28 cellular contexts compared by ENCODE assay signal in genomic region chr15:52980446-52980845, GRCh38.
"Had no signal": no experiment of that assay in that cellular context is flagged by ENCODE, and none has a peak within 500 bp of the region (broad histone marks: within the 10 kb centered on the region; RNA-seq: fewer than 3 reads in every experiment).

No MANE protein-coding gene starts in this region.

- H3K4me1 ChIP-seq: left ventricle myocardium inferior, neural progenitor cell, parathyroid adenoma, psoas muscle, right atrium auricular region, thyroid gland, transverse colon, upper lobe of right lung had no signal

- H3K9me3 Mint-ChIP-seq: mesothelial cell of epicardium; nephron progenitor cell; neural progenitor cell; stimulated activated memory B cell treated with anti-CD40 and anti-IgM and Interleukin-4, amounts not matched to agents 10 μg/mL and 1 μg/mL and 100 μg/mL, for 72 hours; stimulated activated naive CD8-positive, alpha-beta T cell treated with anti-CD3 and anti-CD28 coated beads, Interleukin-15, amount 100 ng/mL, for 72 hours had no signal

- DNase-seq: islet precursor cell; left ventricle myocardium inferior; mesendoderm; naive B cell; natural killer cell; nephron progenitor cell; occipital lobe; psoas muscle; right lobe of liver; stimulated activated CD4-positive, alpha-beta T cell treated with anti-CD3 and anti-CD28 coated beads, Interleukin-1b, Interleukin-23, amount 100 ng/mL, for 48 hours; stimulated activated CD4-positive, alpha-beta T cell treated with anti-CD3 and anti-CD28 coated beads, Interleukin-2, amount 100 ng/mL, for 48 hours; stimulated activated CD4-positive, alpha-beta T cell treated with anti-CD3 and anti-CD28 coated beads, Interleukin-4, amount 100 ng/mL, for 4 hours; stimulated activated CD8-positive, alpha-beta memory T cell treated with anti-CD3 and anti-CD28 coated beads, Interleukin-4, amount 100 ng/mL, for 48 hours; stimulated activated naive CD4-positive, alpha-beta T cell treated with Interleukin-2 at 50 U/mL for 16 hours; stimulated activated naive CD8-positive, alpha-beta T cell treated with anti-CD3 and anti-CD28 coated beads, Interleukin-15, amount 100 ng/mL, for 72 hours; substantia nigra; thyroid gland; transverse colon; upper lobe of right lung had no signal

- H3K79me2 ChIP-seq: hepatocyte, parathyroid adenoma had no signal

- H2AFZ ChIP-seq: hepatocyte, neural progenitor cell, parathyroid adenoma had no signal

- H3K4me1 Mint-ChIP-seq: mesothelial cell of epicardium; natural killer cell; stimulated activated naive CD8-positive, alpha-beta T cell treated with anti-CD3 and anti-CD28 coated beads, Interleukin-15, amount 100 ng/mL, for 72 hours had no signal

- H3K27ac ChIP-seq: hepatocyte, left ventricle myocardium inferior, neural progenitor cell, neutrophil, parathyroid adenoma, psoas muscle, right atrium auricular region, right lobe of liver, thyroid gland, transverse colon, upper lobe of right lung had no signal

- H3K4me3 ChIP-seq: hepatocyte, left ventricle myocardium inferior, lung, neural progenitor cell, psoas muscle, right atrium auricular region, right lobe of liver, smooth muscle cell, thyroid gland, transverse colon, upper lobe of right lung had no signal

- H3K4me3 Mint-ChIP-seq: mesothelial cell of epicardium; natural killer cell; nephron progenitor cell; neural progenitor cell; stimulated activated memory B cell treated with anti-CD40 and anti-IgM and Interleukin-4, amounts not matched to agents 10 μg/mL and 1 μg/mL and 100 μg/mL, for 72 hours; stimulated activated naive CD8-positive, alpha-beta T cell treated with anti-CD3 and anti-CD28 coated beads, Interleukin-15, amount 100 ng/mL, for 72 hours had no signal

- H3K27me3 Mint-ChIP-seq: stimulated activated memory B cell treated with anti-CD40 and anti-IgM and Interleukin-4, amounts not matched to agents 10 μg/mL and 1 μg/mL and 100 μg/mL, for 72 hours; stimulated activated naive CD8-positive, alpha-beta T cell treated with anti-CD3 and anti-CD28 coated beads, Interleukin-15, amount 100 ng/mL, for 72 hours had no signal

- H3K27ac Mint-ChIP-seq: mesothelial cell of epicardium; naive B cell; natural killer cell; nephron progenitor cell; neural progenitor cell; stimulated activated memory B cell treated with anti-CD40 and anti-IgM and Interleukin-4, amounts not matched to agents 10 μg/mL and 1 μg/mL and 100 μg/mL, for 72 hours; stimulated activated naive CD8-positive, alpha-beta T cell treated with anti-CD3 and anti-CD28 coated beads, Interleukin-15, amount 100 ng/mL, for 72 hours had no signal

- H3K27me3 ChIP-seq: hepatocyte, neural progenitor cell, neutrophil, right atrium auricular region, right lobe of liver, thyroid gland, transverse colon, upper lobe of right lung had no signal

- H3K9ac ChIP-seq: neural progenitor cell, parathyroid adenoma had no signal

- H3K4me2 ChIP-seq: hepatocyte, neural progenitor cell, smooth muscle cell had no signal

- ATAC-seq: natural killer cell; psoas muscle; right lobe of liver; stimulated activated memory B cell treated with anti-CD40 and anti-IgM and Interleukin-4, amounts not matched to agents 10 μg/mL and 1 μg/mL and 100 μg/mL, for 72 hours; stimulated activated naive CD8-positive, alpha-beta T cell treated with anti-CD3 and anti-CD28 coated beads, Interleukin-15, amount 100 ng/mL, for 72 hours; upper lobe of right lung had no signal
